8 cellular contexts compared by ENCODE assay signal in genomic region chr4:169268951-169269781, GRCh38. TPM values are rescaled to one million over a fixed set of nuclear protein-coding genes. Genes with fewer than 3 reads are reported as not detected.
DNase-seq lines count a peak whose midpoint lies in the region; ATAC-seq, FAIRE-seq and TF ChIP-seq lines count a peak whose summit lies in the region.

No MANE protein-coding gene starts in this region.

- POLR2A ChIA-PET in naive thymus-derived CD8-positive, alpha-beta T cell (lab: Charles Lee), result no interaction called here

- peaks cover 0 to 7% (median 0%) of the 10 kb centered on the region in 9 donors for H3K9me3 Mint-ChIP-seq in naive thymus-derived CD8-positive, alpha-beta T cell

- peaks cover 0 to 6% (median 2%) of the 10 kb centered on the region in 3 donors for H3K36me3 Mint-ChIP-seq in naive thymus-derived CD8-positive, alpha-beta T cell

- TF ChIP-seq CTCF in NB4 (IDR thresholded peaks at IDR 0.05; ENCODE audit: low read depth, low read length), result no peak

- H3K27me3 ChIP-seq in duodenal mucosa (ENCODE audit: control insufficient read depth in 1 of 2, insufficient read depth in 2 of 2, low read length in 2 of 2), result no peaks in the 10 kb centered on the region

- H3K27ac Mint-ChIP-seq in naive thymus-derived CD8-positive, alpha-beta T cell, result peak overlapping the region in 1 of 10 donors; percentile 54

- peak overlapping the region; percentile 80 for H3K27ac ChIP-seq in duodenal mucosa (ENCODE audit: low read depth, low read length)

- peaks cover 22 to 26% of the 10 kb centered on the region in 2 donors for H3K4me1 ChIP-seq in duodenal mucosa (ENCODE audit: control insufficient read depth in 1 of 2, insufficient read depth in 2 of 2, low read length in 2 of 2)

- peak overlapping the region in 9 of 10 donors; percentile 35 to 82 (median 72) for H3K4me3 Mint-ChIP-seq in naive thymus-derived CD8-positive, alpha-beta T cell

- H3K9ac ChIP-seq in duodenal mucosa (ENCODE audit: low read depth in 1 of 2, low read length in 2 of 2), result peak overlapping the region; percentile 85 to 92

- DNase-seq in Daoy (ENCODE audit: low read depth) (peak; percentile 14), NB4 (ENCODE audit: low read depth) (no peak), NCI-H510A (lab: John Stamatoyannopoulos, UW) (no peak), NCI-H1048 (lab: John Stamatoyannopoulos, UW) (no peak), HTR-8/SVneo (ENCODE audit: insufficient read length, low spot score) (no peak), COLO829 (ENCODE audit: low spot score) (no peak)
- no peak for DNase-seq in naive thymus-derived CD8-positive, alpha-beta T cell

- TF ChIP-seq POLR2A in NB4 (IDR thresholded peaks at IDR 0.05; ENCODE audit: extremely low read depth, insufficient read length), result no peak

- ATAC-seq in naive thymus-derived CD8-positive, alpha-beta T cell, result no peak

- H3K36me3 ChIP-seq in duodenal mucosa (ENCODE audit: control insufficient read depth in 1 of 2, insufficient read depth in 2 of 2, low read length in 2 of 2), result peaks cover 0 to 4% of the 10 kb centered on the region in 2 donors

- peaks cover 40 to 66% (median 48%) of the 10 kb centered on the region in 5 donors for H3K27me3 Mint-ChIP-seq in naive thymus-derived CD8-positive, alpha-beta T cell

- H3K4me3 ChIP-seq in NB4 (ENCODE audit: low read depth, low read length), result peak overlapping the region; percentile 64
- peak overlapping the region; percentile 77 to 85 for H3K4me3 ChIP-seq in duodenal mucosa (ENCODE audit: low read depth in 1 of 2, low read length in 2 of 2)

- FAIRE-seq in HTR-8/SVneo (lab: Jason Lieb, UNC), result no peak

- H3K9me3 ChIP-seq in duodenal mucosa (ENCODE audit: control insufficient read depth in 1 of 2, low read length in 2 of 2), result no peaks in the 10 kb centered on the region

- H3K4me1 Mint-ChIP-seq in naive thymus-derived CD8-positive, alpha-beta T cell, result peaks cover 3 to 24% (median 16%) of the 10 kb centered on the region in 4 donors

RNA-seq across cellular contexts. Expression of gene SH3RF1, which starts 1.6 kb away (rescaled TPM):
- total RNA-seq in Daoy (2014; rRNA removed; shearing (Covaris generic)), result 4.9 and 8.1 TPM in 2 replicates
- total RNA-seq in naive thymus-derived CD8-positive, alpha-beta T cell, result under 1 TPM in 1 of 2 experiments, not detected in 1; 0.16 TPM
- not detected for polyA plus RNA-seq in naive thymus-derived CD8-positive, alpha-beta T cell
